16 cellular contexts compared by ENCODE assay signal in genomic region chr6:144662812-144663211, GRCh38.
DNase-seq lines count a peak whose midpoint lies in the region; ATAC-seq, FAIRE-seq and TF ChIP-seq lines count a peak whose summit lies in the region.
"Had no signal": no experiment of that assay in that cellular context is flagged by ENCODE, and none has a peak within 500 bp of the region (broad histone marks: within the 10 kb centered on the region; RNA-seq: fewer than 3 reads in every experiment).

No MANE protein-coding gene starts in this region.

- H3K27me3 ChIP-seq in CD4-positive, alpha-beta T cell (ENCODE audit: control insufficient read depth, insufficient read depth, low read length), result no peaks in the 10 kb centered on the region
- no peaks in the 10 kb centered on the region for H3K27me3 ChIP-seq in mammary epithelial cell (ENCODE audit: insufficient read depth, low read length)
- no peaks in the 10 kb centered on the region for H3K27me3 ChIP-seq in naive thymus-derived CD4-positive, alpha-beta T cell (ENCODE audit: control insufficient read depth in 2 of 2, insufficient read depth in 2 of 2, low read length in 2 of 2)
- H3K27me3 ChIP-seq: suprapubic skin had no signal

- no peaks in the 10 kb centered on the region for H4K20me1 ChIP-seq in mammary epithelial cell (ENCODE audit: insufficient read depth, low read length)

- dilution Hi-C loops in mammary epithelial cell (cut with HindIII; ENCODE audit: low sequenced_read_pairs), result no loop called here

- peaks cover 38% of the 10 kb centered on the region for H3K4me1 ChIP-seq in mammary epithelial cell (ENCODE audit: insufficient read depth, low read length)
- peaks cover 16 to 23% of the 10 kb centered on the region in 2 donors for H3K4me1 ChIP-seq in naive thymus-derived CD4-positive, alpha-beta T cell (ENCODE audit: control insufficient read depth in 2 of 2, insufficient read depth in 2 of 2, low read length in 2 of 2)

- no peak overlapping the region for H2AFZ ChIP-seq in mammary epithelial cell (ENCODE audit: low read depth, low read length)

- H3K79me2 ChIP-seq in mammary epithelial cell (ENCODE audit: insufficient read depth, low read length), result no peaks in the 10 kb centered on the region

- intact Hi-C loops in CD4-positive, alpha-beta T cell (cut with DNase I, micrococcal nuclease), result no loop called here
- intact Hi-C loops in mammary epithelial cell (cut with micrococcal nuclease), result no loop called here
- intact Hi-C loops in naive thymus-derived CD4-positive, alpha-beta T cell (cut with micrococcal nuclease), result no loop called here

- no peaks in the 10 kb centered on the region for H3K9me3 ChIP-seq in CD4-positive, alpha-beta T cell (ENCODE audit: control insufficient read depth, low read length)
- H3K9me3 ChIP-seq in mammary epithelial cell (replicated peaks; ENCODE audit: insufficient read depth, low read length), result no peaks in the 10 kb centered on the region
- H3K9me3 ChIP-seq in naive thymus-derived CD4-positive, alpha-beta T cell (ENCODE audit: control insufficient read depth in 2 of 3, low read length in 3 of 3), result no peaks in the 10 kb centered on the region
- H3K9me3 ChIP-seq: suprapubic skin had no signal

- CTCF ChIA-PET in CD4-positive, alpha-beta T cell (lab: Charles Lee), result no interaction called here
- CTCF ChIA-PET in mammary epithelial cell (lab: Charles Lee; ENCODE audit: low non-redundant PET), result no interaction called here
- CTCF ChIA-PET in naive thymus-derived CD4-positive, alpha-beta T cell (lab: Charles Lee), result interaction anchor here (0.6 kb wide), 1 partner anchor 1964 kb away, joined by 3 read pairs; no protein-coding TSS in a partner anchor

- peak overlapping the region; percentile 6 for H3K4me2 ChIP-seq in mammary epithelial cell (ENCODE audit: insufficient read depth, low read depth, low read length)

- POLR2A ChIA-PET in CD4-positive, alpha-beta T cell (lab: Charles Lee), result no interaction called here
- POLR2A ChIA-PET in naive thymus-derived CD4-positive, alpha-beta T cell (lab: Charles Lee), result no interaction called here

- DNase-seq in CD4-positive, alpha-beta T cell, result no peak
- DNase-seq in M059J (ENCODE audit: low read depth) (peak; percentile 24), mammary epithelial cell (peak; percentile 35), NCI-H128 (lab: John Stamatoyannopoulos, UW; ENCODE audit: unreplicated experiment) (no peak), HTR-8/SVneo (ENCODE audit: insufficient read length, low spot score) (no peak), midbrain (lab: John Stamatoyannopoulos, UW) (no peak), KG1 (lab: John Stamatoyannopoulos, UW) (no peak)
- no peak for DNase-seq in naive thymus-derived CD4-positive, alpha-beta T cell
- DNase-seq: activated effector memory CD4-positive, alpha-beta T cell treated with anti-CD3 and anti-CD28 coated beads, Interleukin-2, amount 50 U/mL, for 16 hours; cortex of kidney; DMS53; erythroblast; glutamatergic neuron had no signal

- FAIRE-seq in HTR-8/SVneo (lab: Jason Lieb, UNC), result no peak

- H3K36me3 Mint-ChIP-seq in CD4-positive, alpha-beta T cell (ENCODE audit: low read depth), result peaks cover 24% of the 10 kb centered on the region
- peaks cover 0 to 33% (median 20%) of the 10 kb centered on the region in 5 donors for H3K36me3 Mint-ChIP-seq in naive thymus-derived CD4-positive, alpha-beta T cell

- no TSS peak for BruUV-seq in mammary epithelial cell (replicated peaks; lab: Mats Ljungman, UMichigan)

- no peak for ATAC-seq in CD4-positive, alpha-beta T cell (ENCODE audit: poor library complexity)
- ATAC-seq in naive thymus-derived CD4-positive, alpha-beta T cell, result peak; percentile 18
- ATAC-seq: HepG2, sciatic nerve had no signal

- H3K4me3 ChIP-seq in mammary epithelial cell (replicated peaks in 1 of 3; ENCODE audit: insufficient read depth in 1 of 3, low read depth in 2 of 3, low read length in 3 of 3), result no peak overlapping the region
- H3K4me3 ChIP-seq in naive thymus-derived CD4-positive, alpha-beta T cell (ENCODE audit: low read length), result no peak overlapping the region
- H3K4me3 ChIP-seq: suprapubic skin had no signal

- H3K9ac ChIP-seq in mammary epithelial cell (ENCODE audit: insufficient read depth, low read length), result no peak overlapping the region

- H3K27ac Mint-ChIP-seq in CD4-positive, alpha-beta T cell, result peak overlapping the region; percentile 50
- peak overlapping the region in 3 of 9 donors; percentile 17 to 63 (median 56) for H3K27ac Mint-ChIP-seq in naive thymus-derived CD4-positive, alpha-beta T cell

- H3K4me3 Mint-ChIP-seq in CD4-positive, alpha-beta T cell, result no peak overlapping the region
- H3K4me3 Mint-ChIP-seq in naive thymus-derived CD4-positive, alpha-beta T cell, result no peak overlapping the region

- H3K4me1 Mint-ChIP-seq in CD4-positive, alpha-beta T cell (ENCODE audit: low read depth), result peaks cover 94% of the 10 kb centered on the region
- H3K4me1 Mint-ChIP-seq in naive thymus-derived CD4-positive, alpha-beta T cell, result peaks cover 37 to 95% (median 79%) of the 10 kb centered on the region in 7 donors

- H3K27ac ChIP-seq in CD4-positive, alpha-beta T cell (ENCODE audit: low read depth, low read length), result no peak overlapping the region
- H3K27ac ChIP-seq in mammary epithelial cell (ENCODE audit: insufficient read depth, low read depth, low read length), result no peak overlapping the region
- no peak overlapping the region for H3K27ac ChIP-seq in naive thymus-derived CD4-positive, alpha-beta T cell (ENCODE audit: low read depth, low read length)
- H3K27ac ChIP-seq: suprapubic skin had no signal

- no peaks in the 10 kb centered on the region for H3K36me3 ChIP-seq in mammary epithelial cell (ENCODE audit: insufficient read depth, low read length)
- no peaks in the 10 kb centered on the region for H3K36me3 ChIP-seq in naive thymus-derived CD4-positive, alpha-beta T cell (ENCODE audit: control insufficient read depth in 2 of 3, insufficient read depth in 3 of 3, low read length in 3 of 3)
- H3K36me3 ChIP-seq: suprapubic skin had no signal

- no peaks in the 10 kb centered on the region for H3K9me3 Mint-ChIP-seq in CD4-positive, alpha-beta T cell
- peaks cover 0 to 9% (median 0%) of the 10 kb centered on the region in 11 donors for H3K9me3 Mint-ChIP-seq in naive thymus-derived CD4-positive, alpha-beta T cell

- in situ Hi-C loops in mammary epithelial cell (cut with MboI; ENCODE audit: low sequenced_read_pairs in 2 of 2), result no loop called here

- no peaks in the 10 kb centered on the region for H3K27me3 Mint-ChIP-seq in CD4-positive, alpha-beta T cell
- no peaks in the 10 kb centered on the region for H3K27me3 Mint-ChIP-seq in naive thymus-derived CD4-positive, alpha-beta T cell

- TF ChIP-seq CTCF in CD4-positive, alpha-beta T cell (IDR thresholded peaks at IDR 0.05), result no peak
- TF ChIP-seq CTCF in mammary epithelial cell (conservative IDR thresholded peaks at IDR 0.05 in 1 of 2, IDR thresholded peaks at IDR 0.05 in 1 of 2; ENCODE audit: extremely low read depth in 1 of 2, insufficient read depth in 1 of 2, low read depth in 1 of 2, low read length in 2 of 2), result no peak

- WGBS in mammary epithelial cell (ENCODE audit: low coverage, missing lambda C conversion rate), result 7% methylated on average over 1 of the region's 1 CpG

Comparison
In these comparisons a context has a peak if more than half of its experiments do, and no peak if none do; other contexts are left out.
1. DNase-seq: peak in M059J (single experiment) and mammary epithelial cell (single experiment); none in CD4-positive, alpha-beta T cell (0 of 10), naive thymus-derived CD4-positive, alpha-beta T cell (0 of 9), NCI-H128 (single experiment), HTR-8/SVneo (single experiment), midbrain (single experiment) and KG1 (single experiment).